Comparison of ENCODE assay signal across 8 cellular contexts in the genomic region with DNA sequence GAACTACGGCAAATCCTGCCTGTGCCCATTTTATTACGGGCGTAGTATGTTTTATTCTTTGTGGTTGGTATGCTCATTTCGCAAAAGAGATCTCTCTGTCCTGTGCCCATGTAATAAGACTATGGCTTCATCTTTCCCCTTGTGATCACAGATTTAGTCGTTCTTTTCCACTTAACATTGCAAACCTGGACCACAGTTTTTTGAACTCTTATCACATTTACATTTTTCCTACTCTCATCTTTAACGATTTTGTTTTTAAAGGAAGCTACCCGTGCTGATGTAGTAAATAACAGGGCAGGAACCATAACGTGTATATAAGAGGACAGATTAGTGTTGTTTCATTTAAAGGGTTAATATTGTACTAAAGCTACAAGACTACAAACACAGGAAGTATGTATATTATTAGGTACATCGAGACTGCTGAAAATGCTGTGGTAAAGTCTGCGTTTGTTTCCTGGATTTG. TPM values are rescaled to one million over a fixed set of nuclear protein-coding genes. Genes with fewer than 3 reads are reported as not detected.
DNase-seq lines count a peak whose midpoint lies in the region; ATAC-seq and TF ChIP-seq lines count a peak whose summit lies in the region.

No MANE protein-coding gene starts in this region.

- H3K27ac ChIP-seq in OCI-LY7 (ENCODE audit: low read depth, low read length, poor library complexity, severe bottlenecking) = peak overlapping the region; percentile 97
- peak overlapping the region; percentile 69 to 99 (median 94) for H3K27ac ChIP-seq in dorsolateral prefrontal cortex

- no TSS peak for BruUV-seq in OCI-LY7 (replicated peaks; lab: Mats Ljungman, UMichigan)

- H3K27me3 ChIP-seq in dorsolateral prefrontal cortex = no peaks in the 10 kb centered on the region

- DNase-seq in NCI-H1105 treated with DMSO at 0.1 percent for 48 hours (lab: John Stamatoyannopoulos, UW) = peak; percentile 24
- no peak for DNase-seq in NCI-H1105 (lab: John Stamatoyannopoulos, UW)
- DNase-seq in OCI-LY7 (ENCODE audit: low spot score) = peak; percentile 69
- DNase-seq in dorsolateral prefrontal cortex = no peak
- DNase-seq in natural killer cell treated with Interleukin-12 subunit alpha and Interleukin-12 subunit beta and Interleukin-15 and Interleukin-18, amount 100 ng/mL, for 72 hours (ENCODE audit: low spot score) = no peak
- DNase-seq in HPDE6-E6E7 (ENCODE audit: extremely low spot score) = no peak
- no peak for DNase-seq in D341Med (ENCODE audit: low spot score)

- peaks cover 9% of the 10 kb centered on the region for H4K20me1 ChIP-seq in OCI-LY7 (ENCODE audit: insufficient read depth, low read length)

- peak overlapping the region; percentile 77 for H2AFZ ChIP-seq in OCI-LY7 (ENCODE audit: low read length)

- no peaks in the 10 kb centered on the region for H3K9me2 ChIP-seq in OCI-LY7 (ENCODE audit: insufficient read depth, low read length)

- TF ChIP-seq CTCF in OCI-LY7 (conservative IDR thresholded peaks at IDR 0.05; ENCODE audit: low read length) (no peak), dorsolateral prefrontal cortex (IDR thresholded peaks at IDR 0.05 in 54 of 56, conservative IDR thresholded peaks at IDR 0.05 in 2 of 56; ENCODE audit: low read depth in 1 of 56, partially characterized antibody in 56 of 56) (no peak)

- peaks cover 32% of the 10 kb centered on the region for H3K79me2 ChIP-seq in OCI-LY7 (ENCODE audit: insufficient read depth, low read depth, low read length)

- H3K4me2 ChIP-seq in OCI-LY7 (ENCODE audit: low read length) = peak overlapping the region; percentile 90

- POLR2A ChIA-PET in OCI-LY7 (lab: Charles Lee) = interaction anchor here (0.6 to 9.0 kb wide), 17 partner anchors 8 to 304 kb away, joined by 3 to 117 read pairs (median 4); a partner anchor contains a TSS

- ATAC-seq in natural killer cell treated with Interleukin-12 subunit alpha and Interleukin-12 subunit beta and Interleukin-15 and Interleukin-18, amount 100 ng/mL, for 72 hours = no peak
- ATAC-seq in HG03520 (IDR thresholded peaks at IDR 0.05; ENCODE audit: unreplicated experiment) = no peak

- peaks cover 9% of the 10 kb centered on the region for H3K36me3 Mint-ChIP-seq in natural killer cell treated with Interleukin-12 subunit alpha and Interleukin-12 subunit beta and Interleukin-15 and Interleukin-18, amount 100 ng/mL, for 72 hours

- no peaks in the 10 kb centered on the region for H3K9me3 Mint-ChIP-seq in natural killer cell treated with Interleukin-12 subunit alpha and Interleukin-12 subunit beta and Interleukin-15 and Interleukin-18, amount 100 ng/mL, for 72 hours

- H3K27ac Mint-ChIP-seq in natural killer cell treated with Interleukin-12 subunit alpha and Interleukin-12 subunit beta and Interleukin-15 and Interleukin-18, amount 100 ng/mL, for 72 hours = peak overlapping the region; percentile 90 to 95

- no peaks in the 10 kb centered on the region for H3K36me3 ChIP-seq in OCI-LY7 (ENCODE audit: insufficient read depth, low read length)

- no peaks in the 10 kb centered on the region for H3K9me3 ChIP-seq in OCI-LY7 (ENCODE audit: low read length)

- peaks cover 35 to 49% of the 10 kb centered on the region in 2 donors for H3K4me1 Mint-ChIP-seq in natural killer cell treated with Interleukin-12 subunit alpha and Interleukin-12 subunit beta and Interleukin-15 and Interleukin-18, amount 100 ng/mL, for 72 hours (ENCODE audit: low read depth in 2 of 2)

- H3K4me3 ChIP-seq in OCI-LY7 (ENCODE audit: low read depth, low read length, poor library complexity, severe bottlenecking) (peak overlapping the region; percentile 89), dorsolateral prefrontal cortex (peak overlapping the region; percentile 65 to 95 (median 81))

- CTCF ChIA-PET in OCI-LY7 (lab: Charles Lee; ENCODE audit: unreplicated experiment) = interaction anchor here (0.9 kb wide), 1 partner anchor 148 kb away, joined by 3 read pairs; no protein-coding TSS in a partner anchor

- intact Hi-C loops in OCI-LY7 (cut with micrococcal nuclease; ENCODE audit: unreplicated experiment) (no loop called here), dorsolateral prefrontal cortex (cut with DNase I) (no loop called here)

- H3K27me3 Mint-ChIP-seq in natural killer cell treated with Interleukin-12 subunit alpha and Interleukin-12 subunit beta and Interleukin-15 and Interleukin-18, amount 100 ng/mL, for 72 hours = peaks cover 0 to 2% of the 10 kb centered on the region in 2 donors

- H3K4me1 ChIP-seq in OCI-LY7 (ENCODE audit: insufficient read depth, low read length, poor library complexity, severe bottlenecking) = peaks cover 42% of the 10 kb centered on the region

- H3K4me3 Mint-ChIP-seq in natural killer cell treated with Interleukin-12 subunit alpha and Interleukin-12 subunit beta and Interleukin-15 and Interleukin-18, amount 100 ng/mL, for 72 hours = peak overlapping the region; percentile 94

RNA-seq across cellular contexts. Expression of a gene that starts 3.1 kb away (rescaled TPM):
- total RNA-seq in OCI-LY7 (2014; rRNA removed; shearing (Covaris generic)) = 121 and 148 TPM in 2 replicates
- total RNA-seq in OCI-LY7 (2022) (120 and 125 TPM in 2 replicates), dorsolateral prefrontal cortex (100 to 1,000 TPM; 129 to 446 (median 310) TPM)
- total RNA-seq in natural killer cell treated with Interleukin-12 subunit alpha and Interleukin-12 subunit beta and Interleukin-15 and Interleukin-18, amount 100 ng/mL, for 72 hours = 100 to 1,000 TPM; 108 to 135 TPM

Comparison
In these comparisons a context has a peak if more than half of its experiments do, and no peak if none do; other contexts are left out.
1. DNase-seq: peak in NCI-H1105 treated with DMSO at 0.1 percent for 48 hours (single experiment) and OCI-LY7 (single experiment); none in NCI-H1105 (single experiment), dorsolateral prefrontal cortex (0 of 10), natural killer cell treated with Interleukin-12 subunit alpha and Interleukin-12 subunit beta and Interleukin-15 and Interleukin-18, amount 100 ng/mL, for 72 hours (single experiment), HPDE6-E6E7 (single experiment) and D341Med (single experiment).